In genomic region chr13:110293649-110294048, GRCh38 we compare ENCODE assay signal across 11 cellular contexts. TPM values are rescaled to one million over a fixed set of nuclear protein-coding genes. Genes with fewer than 3 reads are reported as not detected.
"Had no signal": no experiment of that assay in that cellular context is flagged by ENCODE, and none has a peak within 500 bp of the region (broad histone marks: within the 10 kb centered on the region; RNA-seq: fewer than 3 reads in every experiment).

No MANE protein-coding gene starts in this region.

- ATAC-seq: left colon had no signal

- H3K9me3 ChIP-seq: breast epithelium had no signal

- H3K36me3 ChIP-seq: breast epithelium had no signal

- DNase-seq: activated CD4-positive, alpha-beta memory T cell treated with anti-CD3 and anti-CD28 coated beads for 36 hours; activated gamma-delta T cell treated with Interleukin-2 at 50 U/mL for 16 hours; activated naive CD8-positive, alpha-beta T cell treated with anti-CD3 and anti-CD28 coated beads for 36 hours; activated T-cell treated with anti-CD3 and anti-CD28 coated beads, Interleukin-2, amount 50 U/mL, for 48 hours; anterior cingulate cortex; effector CD4-positive, alpha-beta T cell; left colon; SJCRH30; T-helper 9 cell; trophoblast cell had no signal

- H3K4me1 ChIP-seq: breast epithelium, SJCRH30 had no signal

- H3K4me3 ChIP-seq: breast epithelium, SJCRH30 had no signal

- H3K27ac ChIP-seq: SJCRH30 had no signal

- H3K27me3 ChIP-seq: breast epithelium, SJCRH30 had no signal

RNA-seq across cellular contexts. Expression of gene COL4A1, which starts 13.3 kb away (rescaled TPM):
- total RNA-seq: activated CD4-positive, alpha-beta memory T cell treated with anti-CD3 and anti-CD28 coated beads for 36 hours; activated naive CD8-positive, alpha-beta T cell treated with anti-CD3 and anti-CD28 coated beads for 36 hours had no signal

RNA-seq across cellular contexts. Expression of gene COL4A2, which starts 13.4 kb away (rescaled TPM):
- total RNA-seq: activated CD4-positive, alpha-beta memory T cell treated with anti-CD3 and anti-CD28 coated beads for 36 hours; activated naive CD8-positive, alpha-beta T cell treated with anti-CD3 and anti-CD28 coated beads for 36 hours had no signal
